21 cellular contexts compared by ENCODE assay signal in the genomic region with DNA sequence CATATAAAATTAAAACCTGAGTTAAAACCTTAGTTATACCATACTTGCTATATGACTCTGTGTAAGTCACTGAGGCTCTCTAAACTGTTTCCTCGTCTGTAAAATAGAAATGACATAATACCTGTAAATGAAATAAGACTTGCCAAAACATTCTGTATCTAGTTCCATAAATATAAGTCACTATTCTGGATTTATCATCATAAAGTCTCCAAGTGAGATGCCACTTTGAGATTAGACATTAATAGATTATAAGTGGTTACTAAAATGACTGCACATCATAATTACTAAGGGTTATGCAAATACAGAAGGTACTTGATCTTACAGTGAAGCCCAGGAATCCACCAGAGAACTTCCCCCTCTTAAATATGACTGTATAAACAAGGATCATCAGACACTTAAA.
"Had no signal": no experiment of that assay in that cellular context is flagged by ENCODE, and none has a peak within 500 bp of the region (broad histone marks: within the 10 kb centered on the region; RNA-seq: fewer than 3 reads in every experiment).

No MANE protein-coding gene starts in this region.

- H3K79me2 ChIP-seq: hepatocyte had no signal

- H3K4me1 Mint-ChIP-seq: activated CD4-positive, alpha-beta memory T cell treated with anti-CD3 and anti-CD28 coated beads, Interleukin-2, amount 10 ng/mL, durations not matched to agents 7 days and 5 days; activated CD4-positive, alpha-beta T cell treated with anti-CD3 and anti-CD28 coated beads, Interleukin-2, amount 10 ng/mL, durations not matched to agents 24 days and 14 days; activated naive CD4-positive, alpha-beta T cell treated with anti-CD3 and anti-CD28 coated beads, Interleukin-2, amount 10 ng/mL, durations not matched to agents 7 days and 5 days; nephron had no signal

- ATAC-seq: effector memory CD8-positive, alpha-beta T cell; gastrocnemius medialis; left ventricle myocardium superior; right cardiac atrium had no signal

- H3K4me3 Mint-ChIP-seq: activated CD4-positive, alpha-beta memory T cell treated with anti-CD3 and anti-CD28 coated beads, Interleukin-2, amount 10 ng/mL, durations not matched to agents 7 days and 5 days; activated CD4-positive, alpha-beta T cell treated with anti-CD3 and anti-CD28 coated beads, Interleukin-2, amount 10 ng/mL, durations not matched to agents 24 days and 14 days; activated naive CD4-positive, alpha-beta T cell treated with anti-CD3 and anti-CD28 coated beads, Interleukin-2, amount 10 ng/mL, durations not matched to agents 7 days and 5 days; effector memory CD8-positive, alpha-beta T cell; nephron had no signal

- DNase-seq: activated CD4-positive, alpha-beta memory T cell treated with anti-CD3 and anti-CD28 coated beads, Interleukin-2, amount 10 ng/mL, durations not matched to agents 7 days and 5 days; activated CD4-positive, alpha-beta T cell treated with anti-CD3 and anti-CD28 coated beads, Interleukin-2, amount 10 ng/mL, durations not matched to agents 24 days and 14 days; activated CD4-positive, CD25-positive, alpha-beta regulatory T cell; activated CD8-positive, alpha-beta memory T cell treated with anti-CD3 and anti-CD28 coated beads, Interleukin-2, amount 50 U/mL, for 48 hours; activated effector memory CD4-positive, alpha-beta T cell treated with anti-CD3 and anti-CD28 coated beads, Interleukin-2, amount 50 U/mL, for 16 hours; activated naive CD4-positive, alpha-beta T cell treated with anti-CD3 and anti-CD28 coated beads, Interleukin-2, amount 10 ng/mL, durations not matched to agents 7 days and 5 days; amygdala; caudate nucleus; cortex of kidney; effector memory CD8-positive, alpha-beta T cell; erythroblast; gastrocnemius medialis; islet precursor cell; left ventricle myocardium superior; mammary epithelial cell; posterior cingulate gyrus; right cardiac atrium; stimulated activated naive CD4-positive, alpha-beta T cell treated with Interleukin-2 at 50 U/mL for 16 hours had no signal

- H3K27me3 ChIP-seq: gastrocnemius medialis, hepatocyte, tibial nerve had no signal

- H3K4me2 ChIP-seq: hepatocyte had no signal

- H3K4me1 ChIP-seq: gastrocnemius medialis, tibial nerve had no signal

- H3K27ac Mint-ChIP-seq: activated CD4-positive, alpha-beta memory T cell treated with anti-CD3 and anti-CD28 coated beads, Interleukin-2, amount 10 ng/mL, durations not matched to agents 7 days and 5 days; activated CD4-positive, alpha-beta T cell treated with anti-CD3 and anti-CD28 coated beads, Interleukin-2, amount 10 ng/mL, durations not matched to agents 24 days and 14 days; activated naive CD4-positive, alpha-beta T cell treated with anti-CD3 and anti-CD28 coated beads, Interleukin-2, amount 10 ng/mL, durations not matched to agents 7 days and 5 days; effector memory CD8-positive, alpha-beta T cell; nephron had no signal

- H2AFZ ChIP-seq: hepatocyte had no signal

- H3K27ac ChIP-seq: gastrocnemius medialis, hepatocyte, tibial nerve had no signal

- H3K9me3 Mint-ChIP-seq: activated CD4-positive, alpha-beta memory T cell treated with anti-CD3 and anti-CD28 coated beads, Interleukin-2, amount 10 ng/mL, durations not matched to agents 7 days and 5 days; activated CD4-positive, alpha-beta T cell treated with anti-CD3 and anti-CD28 coated beads, Interleukin-2, amount 10 ng/mL, durations not matched to agents 24 days and 14 days; activated naive CD4-positive, alpha-beta T cell treated with anti-CD3 and anti-CD28 coated beads, Interleukin-2, amount 10 ng/mL, durations not matched to agents 7 days and 5 days; effector memory CD8-positive, alpha-beta T cell; nephron had no signal

- H3K9me3 ChIP-seq: gastrocnemius medialis, tibial nerve had no signal

- H3K27me3 Mint-ChIP-seq: activated CD4-positive, alpha-beta memory T cell treated with anti-CD3 and anti-CD28 coated beads, Interleukin-2, amount 10 ng/mL, durations not matched to agents 7 days and 5 days; activated CD4-positive, alpha-beta T cell treated with anti-CD3 and anti-CD28 coated beads, Interleukin-2, amount 10 ng/mL, durations not matched to agents 24 days and 14 days; activated naive CD4-positive, alpha-beta T cell treated with anti-CD3 and anti-CD28 coated beads, Interleukin-2, amount 10 ng/mL, durations not matched to agents 7 days and 5 days; effector memory CD8-positive, alpha-beta T cell had no signal

- H3K4me3 ChIP-seq: gastrocnemius medialis, hepatocyte, tibial nerve had no signal
